In the genomic region with DNA sequence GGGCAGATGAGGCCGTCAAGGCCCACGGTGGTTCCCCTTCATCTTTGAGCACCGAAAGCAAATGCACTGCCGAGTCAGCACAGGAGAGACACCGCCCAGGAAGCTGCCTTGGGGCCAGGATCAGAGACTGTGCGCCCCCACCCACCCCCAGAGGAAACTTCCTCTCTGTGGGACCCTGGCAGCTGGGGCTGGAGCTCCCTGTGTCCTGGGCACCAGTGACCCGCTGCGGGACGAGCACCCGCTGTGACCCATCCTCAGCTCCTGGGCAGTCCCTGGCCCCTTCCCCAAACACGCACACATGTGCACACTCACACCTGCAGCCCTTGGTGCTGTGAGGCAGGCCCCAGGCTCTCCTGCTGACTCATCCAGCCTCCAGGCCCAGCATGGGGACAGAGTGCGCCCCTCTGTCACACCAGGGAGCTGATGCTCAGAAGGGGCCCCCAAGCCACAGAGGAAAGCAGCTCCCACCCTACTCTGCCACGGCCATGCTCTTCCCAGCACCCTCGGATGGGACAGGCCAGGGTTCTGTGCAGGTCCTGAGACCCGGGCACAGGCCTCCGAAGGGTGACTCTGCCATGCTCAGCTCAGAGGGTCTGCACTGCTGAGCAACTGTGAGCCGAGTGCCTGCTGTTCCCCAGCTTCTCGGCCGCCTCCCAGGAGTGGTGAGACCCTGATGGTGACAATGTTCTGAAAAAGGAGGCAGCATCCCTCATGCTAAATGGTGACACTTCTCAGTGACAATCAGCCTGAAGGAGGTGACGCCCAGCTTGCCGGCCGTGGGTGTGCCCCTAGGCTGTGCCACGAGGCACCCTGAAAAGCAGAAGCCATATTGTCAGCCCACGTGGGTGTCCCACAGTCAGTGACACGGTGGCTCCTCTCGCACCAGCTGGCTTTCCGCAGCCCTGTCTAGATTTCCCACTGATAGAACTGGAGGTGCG, we compare ENCODE assay signal across 1 cellular context.
TF ChIP-seq lines count a peak whose summit lies in the region.

No MANE protein-coding gene starts in this region.

TF ChIP-seq in K562, 482 proteins besides CTCF, POLR2A, EP300 and RAD21 (continued from another document and continues in another):
- TF ChIP-seq, protein P1, sequence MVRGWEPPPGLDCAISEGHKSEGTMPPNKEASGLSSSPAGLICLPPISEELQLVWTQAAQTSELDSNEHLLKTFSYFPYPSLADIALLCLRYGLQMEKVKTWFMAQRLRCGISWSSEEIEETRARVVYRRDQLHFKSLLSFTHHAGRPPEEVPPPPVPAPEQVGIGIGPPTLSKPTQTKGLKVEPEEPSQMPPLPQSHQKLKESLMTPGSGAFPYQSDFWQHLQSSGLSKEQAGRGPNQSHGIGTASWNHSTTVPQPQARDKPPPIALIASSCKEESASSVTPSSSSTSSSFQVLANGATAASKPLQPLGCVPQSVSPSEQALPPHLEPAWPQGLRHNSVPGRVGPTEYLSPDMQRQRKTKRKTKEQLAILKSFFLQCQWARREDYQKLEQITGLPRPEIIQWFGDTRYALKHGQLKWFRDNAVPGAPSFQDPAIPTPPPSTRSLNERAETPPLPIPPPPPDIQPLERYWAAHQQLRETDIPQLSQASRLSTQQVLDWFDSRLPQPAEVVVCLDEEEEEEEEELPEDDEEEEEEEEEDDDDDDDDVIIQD (CRISPR knock-in tag; IDR thresholded peaks at IDR 0.05), result no peak
- TF ChIP-seq, protein P2, sequence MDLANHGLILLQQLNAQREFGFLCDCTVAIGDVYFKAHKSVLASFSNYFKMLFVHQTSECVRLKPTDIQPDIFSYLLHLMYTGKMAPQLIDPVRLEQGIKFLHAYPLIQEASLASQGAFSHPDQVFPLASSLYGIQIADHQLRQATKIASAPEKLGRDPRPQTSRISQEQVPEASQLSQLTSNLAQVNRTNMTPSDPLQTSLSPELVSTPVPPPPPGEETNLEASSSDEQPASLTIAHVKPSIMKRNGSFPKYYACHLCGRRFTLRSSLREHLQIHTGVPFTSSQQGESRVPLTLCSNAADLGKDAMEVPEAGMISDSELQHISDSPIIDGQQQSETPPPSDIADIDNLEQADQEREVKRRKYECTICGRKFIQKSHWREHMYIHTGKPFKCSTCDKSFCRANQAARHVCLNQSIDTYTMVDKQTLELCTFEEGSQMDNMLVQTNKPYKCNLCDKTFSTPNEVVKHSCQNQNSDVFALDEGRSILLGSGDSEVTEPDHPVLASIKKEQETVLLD (IDR thresholded peaks at IDR 0.05), result peak; percentile 71
- TF ChIP-seq HMG20B (CRISPR knock-in tag; IDR thresholded peaks at IDR 0.05) (no peak), SP1 (CRISPR knock-in tag; IDR thresholded peaks at IDR 0.05) (peak; percentile 43), NCOA2 (IDR thresholded peaks at IDR 0.05; ENCODE audit: partially characterized antibody in 2 of 2) (no peak), ERF (CRISPR knock-in tag; IDR thresholded peaks at IDR 0.05) (0 out of 2 replicates have a peak, but pooled peaks have one; percentile 66), MAFF (IDR thresholded peaks at IDR 0.05; ENCODE audit: low read length) (peak; percentile 4; the same call in 1 of the 2 replicates), ZNF239 (CRISPR knock-in tag; IDR thresholded peaks at IDR 0.05) (no peak), MTA3 (IDR thresholded peaks at IDR 0.05; ENCODE audit: borderline replicate concordance) (peak; percentile 63), ZNF175 (CRISPR knock-in tag; IDR thresholded peaks at IDR 0.05; ENCODE audit: low read depth) (no peak), PHB2 (IDR thresholded peaks at IDR 0.05; ENCODE audit: low read depth) (0 out of 2 replicates have a peak, but pooled peaks have one; percentile 29), SIN3A (IDR thresholded peaks at IDR 0.05; ENCODE audit: borderline replicate concordance in 2 of 2, control insufficient read depth in 1 of 2, low read depth in 2 of 2, low read length in 2 of 2) (peak; percentile 82 to 95), ZBTB17 (CRISPR knock-in tag; IDR thresholded peaks at IDR 0.05) (0 out of 2 replicates have a peak, but pooled peaks have one; percentile 56), ZFX (CRISPR knock-in tag; IDR thresholded peaks at IDR 0.05) (peak; percentile 60), ZEB2 (IDR thresholded peaks at IDR 0.05) (peak; percentile 62; the same call in 1 of the 2 replicates), RFX1 (IDR thresholded peaks at IDR 0.05) (no peak), POLR3G (IDR thresholded peaks at IDR 0.05; ENCODE audit: extremely low read depth, insufficient read length, insufficient replicate concordance) (no peak), ZNF41 (CRISPR knock-in tag; conservative IDR thresholded peaks at IDR 0.05) (no peak), SMARCE1 (IDR thresholded peaks at IDR 0.05) (peak; percentile 10), NFE2 (IDR thresholded peaks at IDR 0.05; ENCODE audit: low read depth) (peak; percentile 95), CCAR2 (IDR thresholded peaks at IDR 0.05; ENCODE audit: low read depth, low read length) (no peak), SMAD1 (IDR thresholded peaks at IDR 0.05; ENCODE audit: low read depth, low read length, partially characterized antibody) (peak; percentile 11), MAFG (tag; conservative IDR thresholded peaks at IDR 0.05) (peak; percentile 77), SMARCB1 (IDR thresholded peaks at IDR 0.05; ENCODE audit: insufficient read length, low read depth) (no peak), ZNF561 (CRISPR knock-in tag; conservative IDR thresholded peaks at IDR 0.05) (no peak), CREB1 (IDR thresholded peaks at IDR 0.05) (peak; percentile 17; the same call in 1 of the 2 replicates), CREB1 (CRISPR knock-in tag; IDR thresholded peaks at IDR 0.05) (no peak), ZNF76 (CRISPR knock-in tag; IDR thresholded peaks at IDR 0.05; ENCODE audit: borderline replicate concordance) (peak; percentile 52; the same call in 1 of the 2 replicates), ZNF253 (CRISPR knock-in tag; conservative IDR thresholded peaks at IDR 0.05) (no peak), EHMT2 (IDR thresholded peaks at IDR 0.05) (no peak), DMBX1 (CRISPR knock-in tag; IDR thresholded peaks at IDR 0.05; ENCODE audit: borderline replicate concordance) (peak; percentile 60)
- TF ChIP-seq, protein P3, sequence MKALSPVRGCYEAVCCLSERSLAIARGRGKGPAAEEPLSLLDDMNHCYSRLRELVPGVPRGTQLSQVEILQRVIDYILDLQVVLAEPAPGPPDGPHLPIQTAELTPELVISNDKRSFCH (CRISPR knock-in tag; IDR thresholded peaks at IDR 0.05), result no peak
- TF ChIP-seq, protein P3 (tag; IDR thresholded peaks at IDR 0.05), result peak; percentile 64
- TF ChIP-seq, protein P4, sequence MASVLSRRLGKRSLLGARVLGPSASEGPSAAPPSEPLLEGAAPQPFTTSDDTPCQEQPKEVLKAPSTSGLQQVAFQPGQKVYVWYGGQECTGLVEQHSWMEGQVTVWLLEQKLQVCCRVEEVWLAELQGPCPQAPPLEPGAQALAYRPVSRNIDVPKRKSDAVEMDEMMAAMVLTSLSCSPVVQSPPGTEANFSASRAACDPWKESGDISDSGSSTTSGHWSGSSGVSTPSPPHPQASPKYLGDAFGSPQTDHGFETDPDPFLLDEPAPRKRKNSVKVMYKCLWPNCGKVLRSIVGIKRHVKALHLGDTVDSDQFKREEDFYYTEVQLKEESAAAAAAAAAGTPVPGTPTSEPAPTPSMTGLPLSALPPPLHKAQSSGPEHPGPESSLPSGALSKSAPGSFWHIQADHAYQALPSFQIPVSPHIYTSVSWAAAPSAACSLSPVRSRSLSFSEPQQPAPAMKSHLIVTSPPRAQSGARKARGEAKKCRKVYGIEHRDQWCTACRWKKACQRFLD (CRISPR knock-in tag; IDR thresholded peaks at IDR 0.05), result peak; percentile 64; the same call in 1 of the 2 replicates
- TF ChIP-seq, protein P5, sequence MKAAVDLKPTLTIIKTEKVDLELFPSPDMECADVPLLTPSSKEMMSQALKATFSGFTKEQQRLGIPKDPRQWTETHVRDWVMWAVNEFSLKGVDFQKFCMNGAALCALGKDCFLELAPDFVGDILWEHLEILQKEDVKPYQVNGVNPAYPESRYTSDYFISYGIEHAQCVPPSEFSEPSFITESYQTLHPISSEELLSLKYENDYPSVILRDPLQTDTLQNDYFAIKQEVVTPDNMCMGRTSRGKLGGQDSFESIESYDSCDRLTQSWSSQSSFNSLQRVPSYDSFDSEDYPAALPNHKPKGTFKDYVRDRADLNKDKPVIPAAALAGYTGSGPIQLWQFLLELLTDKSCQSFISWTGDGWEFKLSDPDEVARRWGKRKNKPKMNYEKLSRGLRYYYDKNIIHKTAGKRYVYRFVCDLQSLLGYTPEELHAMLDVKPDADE (conservative IDR thresholded peaks at IDR 0.05; ENCODE audit: control insufficient read depth, low read depth, low read length), result peak; percentile 76; the same call in 1 of the 2 replicates
- TF ChIP-seq, protein P6, sequence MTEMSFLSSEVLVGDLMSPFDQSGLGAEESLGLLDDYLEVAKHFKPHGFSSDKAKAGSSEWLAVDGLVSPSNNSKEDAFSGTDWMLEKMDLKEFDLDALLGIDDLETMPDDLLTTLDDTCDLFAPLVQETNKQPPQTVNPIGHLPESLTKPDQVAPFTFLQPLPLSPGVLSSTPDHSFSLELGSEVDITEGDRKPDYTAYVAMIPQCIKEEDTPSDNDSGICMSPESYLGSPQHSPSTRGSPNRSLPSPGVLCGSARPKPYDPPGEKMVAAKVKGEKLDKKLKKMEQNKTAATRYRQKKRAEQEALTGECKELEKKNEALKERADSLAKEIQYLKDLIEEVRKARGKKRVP (CRISPR knock-in tag; IDR thresholded peaks at IDR 0.05), result peak; percentile 62; the same call in 1 of the 2 replicates
- TF ChIP-seq, protein P7, sequence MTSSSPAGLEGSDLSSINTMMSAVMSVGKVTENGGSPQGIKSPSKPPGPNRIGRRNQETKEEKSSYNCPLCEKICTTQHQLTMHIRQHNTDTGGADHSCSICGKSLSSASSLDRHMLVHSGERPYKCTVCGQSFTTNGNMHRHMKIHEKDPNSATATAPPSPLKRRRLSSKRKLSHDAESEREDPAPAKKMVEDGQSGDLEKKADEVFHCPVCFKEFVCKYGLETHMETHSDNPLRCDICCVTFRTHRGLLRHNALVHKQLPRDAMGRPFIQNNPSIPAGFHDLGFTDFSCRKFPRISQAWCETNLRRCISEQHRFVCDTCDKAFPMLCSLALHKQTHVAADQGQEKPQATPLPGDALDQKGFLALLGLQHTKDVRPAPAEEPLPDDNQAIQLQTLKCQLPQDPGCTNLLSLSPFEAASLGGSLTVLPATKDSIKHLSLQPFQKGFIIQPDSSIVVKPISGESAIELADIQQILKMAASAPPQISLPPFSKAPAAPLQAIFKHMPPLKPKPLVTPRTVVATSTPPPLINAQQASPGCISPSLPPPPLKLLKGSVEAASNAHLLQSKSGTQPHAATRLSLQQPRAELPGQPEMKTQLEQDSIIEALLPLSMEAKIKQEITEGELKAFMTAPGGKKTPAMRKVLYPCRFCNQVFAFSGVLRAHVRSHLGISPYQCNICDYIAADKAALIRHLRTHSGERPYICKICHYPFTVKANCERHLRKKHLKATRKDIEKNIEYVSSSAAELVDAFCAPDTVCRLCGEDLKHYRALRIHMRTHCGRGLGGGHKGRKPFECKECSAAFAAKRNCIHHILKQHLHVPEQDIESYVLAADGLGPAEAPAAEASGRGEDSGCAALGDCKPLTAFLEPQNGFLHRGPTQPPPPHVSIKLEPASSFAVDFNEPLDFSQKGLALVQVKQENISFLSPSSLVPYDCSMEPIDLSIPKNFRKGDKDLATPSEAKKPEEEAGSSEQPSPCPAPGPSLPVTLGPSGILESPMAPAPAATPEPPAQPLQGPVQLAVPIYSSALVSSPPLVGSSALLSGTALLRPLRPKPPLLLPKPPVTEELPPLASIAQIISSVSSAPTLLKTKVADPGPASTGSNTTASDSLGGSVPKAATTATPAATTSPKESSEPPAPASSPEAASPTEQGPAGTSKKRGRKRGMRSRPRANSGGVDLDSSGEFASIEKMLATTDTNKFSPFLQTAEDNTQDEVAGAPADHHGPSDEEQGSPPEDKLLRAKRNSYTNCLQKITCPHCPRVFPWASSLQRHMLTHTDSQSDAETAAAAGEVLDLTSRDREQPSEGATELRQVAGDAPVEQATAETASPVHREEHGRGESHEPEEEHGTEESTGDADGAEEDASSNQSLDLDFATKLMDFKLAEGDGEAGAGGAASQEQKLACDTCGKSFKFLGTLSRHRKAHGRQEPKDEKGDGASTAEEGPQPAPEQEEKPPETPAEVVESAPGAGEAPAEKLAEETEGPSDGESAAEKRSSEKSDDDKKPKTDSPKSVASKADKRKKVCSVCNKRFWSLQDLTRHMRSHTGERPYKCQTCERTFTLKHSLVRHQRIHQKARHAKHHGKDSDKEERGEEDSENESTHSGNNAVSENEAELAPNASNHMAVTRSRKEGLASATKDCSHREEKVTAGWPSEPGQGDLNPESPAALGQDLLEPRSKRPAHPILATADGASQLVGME (CRISPR knock-in tag; IDR thresholded peaks at IDR 0.05), result no peak
- TF ChIP-seq, protein P8, sequence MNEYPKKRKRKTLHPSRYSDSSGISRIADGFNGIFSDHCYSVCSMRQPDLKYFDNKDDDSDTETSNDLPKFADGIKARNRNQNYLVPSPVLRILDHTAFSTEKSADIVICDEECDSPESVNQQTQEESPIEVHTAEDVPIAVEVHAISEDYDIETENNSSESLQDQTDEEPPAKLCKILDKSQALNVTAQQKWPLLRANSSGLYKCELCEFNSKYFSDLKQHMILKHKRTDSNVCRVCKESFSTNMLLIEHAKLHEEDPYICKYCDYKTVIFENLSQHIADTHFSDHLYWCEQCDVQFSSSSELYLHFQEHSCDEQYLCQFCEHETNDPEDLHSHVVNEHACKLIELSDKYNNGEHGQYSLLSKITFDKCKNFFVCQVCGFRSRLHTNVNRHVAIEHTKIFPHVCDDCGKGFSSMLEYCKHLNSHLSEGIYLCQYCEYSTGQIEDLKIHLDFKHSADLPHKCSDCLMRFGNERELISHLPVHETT (CRISPR knock-in tag; conservative IDR thresholded peaks at IDR 0.05 in 1 of 2, IDR thresholded peaks at IDR 0.05 in 1 of 2), result no peak
- TF ChIP-seq, protein P9, sequence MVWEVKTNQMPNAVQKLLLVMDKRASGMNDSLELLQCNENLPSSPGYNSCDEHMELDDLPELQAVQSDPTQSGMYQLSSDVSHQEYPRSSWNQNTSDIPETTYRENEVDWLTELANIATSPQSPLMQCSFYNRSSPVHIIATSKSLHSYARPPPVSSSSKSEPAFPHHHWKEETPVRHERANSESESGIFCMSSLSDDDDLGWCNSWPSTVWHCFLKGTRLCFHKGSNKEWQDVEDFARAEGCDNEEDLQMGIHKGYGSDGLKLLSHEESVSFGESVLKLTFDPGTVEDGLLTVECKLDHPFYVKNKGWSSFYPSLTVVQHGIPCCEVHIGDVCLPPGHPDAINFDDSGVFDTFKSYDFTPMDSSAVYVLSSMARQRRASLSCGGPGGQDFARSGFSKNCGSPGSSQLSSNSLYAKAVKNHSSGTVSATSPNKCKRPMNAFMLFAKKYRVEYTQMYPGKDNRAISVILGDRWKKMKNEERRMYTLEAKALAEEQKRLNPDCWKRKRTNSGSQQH (CRISPR knock-in tag; IDR thresholded peaks at IDR 0.05), result 0 out of 2 replicates have a peak, but pooled peaks have one; percentile 38
- TF ChIP-seq, protein P10, sequence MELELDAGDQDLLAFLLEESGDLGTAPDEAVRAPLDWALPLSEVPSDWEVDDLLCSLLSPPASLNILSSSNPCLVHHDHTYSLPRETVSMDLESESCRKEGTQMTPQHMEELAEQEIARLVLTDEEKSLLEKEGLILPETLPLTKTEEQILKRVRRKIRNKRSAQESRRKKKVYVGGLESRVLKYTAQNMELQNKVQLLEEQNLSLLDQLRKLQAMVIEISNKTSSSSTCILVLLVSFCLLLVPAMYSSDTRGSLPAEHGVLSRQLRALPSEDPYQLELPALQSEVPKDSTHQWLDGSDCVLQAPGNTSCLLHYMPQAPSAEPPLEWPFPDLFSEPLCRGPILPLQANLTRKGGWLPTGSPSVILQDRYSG (tag; conservative IDR thresholded peaks at IDR 0.05; ENCODE audit: low read depth), result no peak
